8 cellular contexts compared by ENCODE assay signal in genomic region chr6:7727150-7727950, GRCh38. TPM values are rescaled to one million over a fixed set of nuclear protein-coding genes. Genes with fewer than 3 reads are reported as not detected.
DNase-seq lines count a peak whose midpoint lies in the region; TF ChIP-seq lines count a peak whose summit lies in the region.

No MANE protein-coding gene starts in this region.

- TF ChIP-seq CTCF in breast epithelium (IDR thresholded peaks at IDR 0.05) (no peak), MCF 10A (IDR thresholded peaks at IDR 0.05; ENCODE audit: unreplicated experiment) (no peak), OCI-LY7 (conservative IDR thresholded peaks at IDR 0.05; ENCODE audit: low read length) (0 out of 2 replicates have a peak, but pooled peaks have one; percentile 8), endothelial cell (IDR thresholded peaks at IDR 0.05; ENCODE audit: unreplicated experiment) (no peak), neural crest cell (conservative IDR thresholded peaks at IDR 0.05) (no peak)

- H3K4me3 Mint-ChIP-seq in MCF 10A (ENCODE audit: unreplicated experiment), result no peak overlapping the region
- H3K4me3 Mint-ChIP-seq in endothelial cell (ENCODE audit: unreplicated experiment), result peak overlapping the region; percentile 79
- peak overlapping the region; percentile 85 for H3K4me3 Mint-ChIP-seq in neural crest cell

- H3K27ac Mint-ChIP-seq in MCF 10A (ENCODE audit: low read depth, unreplicated experiment) (no peak overlapping the region), endothelial cell (ENCODE audit: unreplicated experiment) (no peak overlapping the region), neural crest cell (ENCODE audit: unreplicated experiment) (no peak overlapping the region)

- H3K4me3 ChIP-seq in breast epithelium, result peak overlapping the region; percentile 59 to 89 (median 62)
- peak overlapping the region; percentile 45 for H3K4me3 ChIP-seq in OCI-LY7 (ENCODE audit: low read depth, low read length, poor library complexity, severe bottlenecking)

- TF ChIP-seq POLR2A in breast epithelium (IDR thresholded peaks at IDR 0.05), result no peak

- H3K4me2 ChIP-seq in OCI-LY7 (ENCODE audit: low read length), result peak overlapping the region; percentile 66

- no peaks in the 10 kb centered on the region for H3K9me2 ChIP-seq in OCI-LY7 (ENCODE audit: insufficient read depth, low read length)

- H2AFZ ChIP-seq in OCI-LY7 (ENCODE audit: low read length), result no peak overlapping the region

- CTCF ChIA-PET in MCF 10A (lab: Yijun Ruan, JAX) (interaction anchor here (0.8 to 1.4 kb wide), 4 partner anchors 9 to 278 kb away, joined by 3 to 6 read pairs (median 4); no protein-coding TSS in a partner anchor), OCI-LY7 (lab: Charles Lee; ENCODE audit: unreplicated experiment) (interaction anchor here (0.7 to 0.9 kb wide), 2 partner anchors 8 to 205 kb away, joined by 3 read pairs; no protein-coding TSS in a partner anchor)

- H3K4me1 Mint-ChIP-seq in MCF 10A (ENCODE audit: insufficient read depth, unreplicated experiment), result peaks cover 14% of the 10 kb centered on the region
- H3K4me1 Mint-ChIP-seq in endothelial cell (ENCODE audit: unreplicated experiment), result peaks cover 32% of the 10 kb centered on the region
- H3K4me1 Mint-ChIP-seq in neural crest cell, result peaks cover 26% of the 10 kb centered on the region

- peaks cover 4% of the 10 kb centered on the region for H3K36me3 Mint-ChIP-seq in MCF 10A (ENCODE audit: insufficient read depth, unreplicated experiment)
- no peaks in the 10 kb centered on the region for H3K36me3 Mint-ChIP-seq in endothelial cell (ENCODE audit: low read depth, unreplicated experiment)
- no peaks in the 10 kb centered on the region for H3K36me3 Mint-ChIP-seq in neural crest cell (ENCODE audit: low read depth)

- POLR2A ChIA-PET in MCF 10A (lab: Yijun Ruan, JAX), result interaction anchor here (0.7 kb wide), 1 partner anchor 27 kb away, joined by 3 read pairs; no protein-coding TSS in a partner anchor
- POLR2A ChIA-PET in OCI-LY7 (lab: Charles Lee), result interaction anchor here (0.7 kb wide), 1 partner anchor 190 kb away, joined by 3 read pairs; no protein-coding TSS in a partner anchor

- H4K20me1 ChIP-seq in OCI-LY7 (ENCODE audit: insufficient read depth, low read length), result no peaks in the 10 kb centered on the region

- BruUV-seq in MCF 10A (replicated peaks; lab: Mats Ljungman, UMichigan) (no TSS peak), OCI-LY7 (replicated peaks; lab: Mats Ljungman, UMichigan) (no TSS peak)

- peaks cover 3 to 60% of the 10 kb centered on the region in 2 donors for H3K27me3 ChIP-seq in breast epithelium

- intact Hi-C loops in breast epithelium (cut with DNase I; ENCODE audit: low total_unique reads) (no loop called here), MCF 10A (cut with micrococcal nuclease) (no loop called here), OCI-LY7 (cut with micrococcal nuclease; ENCODE audit: unreplicated experiment) (no loop called here)

- H3K9me3 Mint-ChIP-seq in MCF 10A (ENCODE audit: unreplicated experiment) (no peaks in the 10 kb centered on the region), endothelial cell (ENCODE audit: unreplicated experiment) (no peaks in the 10 kb centered on the region), neural crest cell (no peaks in the 10 kb centered on the region)

- no peaks in the 10 kb centered on the region for H3K36me3 ChIP-seq in breast epithelium
- H3K36me3 ChIP-seq in OCI-LY7 (ENCODE audit: insufficient read depth, low read length), result no peaks in the 10 kb centered on the region

- no peak for DNase-seq in breast epithelium (ENCODE audit: low spot score in 2 of 2)
- DNase-seq in MCF 10A (ENCODE audit: unreplicated experiment), result no peak
- DNase-seq in OCI-LY7 (ENCODE audit: low spot score), result peak; percentile 11
- peak; percentile 30 for DNase-seq in endothelial cell (ENCODE audit: low spot score)
- DNase-seq in neural crest cell (ENCODE audit: low read depth, low spot score), result peak; percentile 16
- no peak for DNase-seq in GOT3 (lab: John Stamatoyannopoulos, UW)
- DNase-seq in foreskin melanocyte, result no peak
- no peak for DNase-seq in NK-92 treated with Interleukin-12 subunit alpha and Interleukin-12 subunit beta, amount 100 ng/mL, for 24 hours (lab: John Stamatoyannopoulos, UW)

- H3K9me3 ChIP-seq in breast epithelium (no peaks in the 10 kb centered on the region), OCI-LY7 (ENCODE audit: low read length) (no peaks in the 10 kb centered on the region)

- H3K4me1 ChIP-seq in breast epithelium (peaks cover 0 to 11% of the 10 kb centered on the region in 2 donors), OCI-LY7 (ENCODE audit: insufficient read depth, low read length, poor library complexity, severe bottlenecking) (peaks cover 19% of the 10 kb centered on the region)

- no peaks in the 10 kb centered on the region for H3K79me2 ChIP-seq in OCI-LY7 (ENCODE audit: insufficient read depth, low read depth, low read length)

- H3K27ac ChIP-seq in breast epithelium, result no peak overlapping the region
- H3K27ac ChIP-seq in OCI-LY7 (ENCODE audit: low read depth, low read length, poor library complexity, severe bottlenecking), result no peak overlapping the region

- H3K27me3 Mint-ChIP-seq in MCF 10A (ENCODE audit: insufficient read depth, unreplicated experiment), result peaks cover 53% of the 10 kb centered on the region
- H3K27me3 Mint-ChIP-seq in endothelial cell (ENCODE audit: unreplicated experiment), result peaks cover 20% of the 10 kb centered on the region
- H3K27me3 Mint-ChIP-seq in neural crest cell (ENCODE audit: low read depth), result peaks cover 85% of the 10 kb centered on the region

RNA-seq across cellular contexts. Expression of gene BMP6, which starts 1.5 kb away (rescaled TPM):
- total RNA-seq in breast epithelium (10 to 100 TPM in 1 of 3 donors, 1 to 10 TPM in 2; 3.5 to 11.1 (median 6.2) TPM), MCF 10A (2022) (0.12 and 0.56 TPM in 2 replicates), OCI-LY7 (2022) (0.94 and 1.1 TPM in 2 replicates), endothelial cell (ENCODE audit: unreplicated experiment) (0.97 TPM), neural crest cell (0.44 and 0.55 TPM in 2 replicates)
- 0.10 and 0.38 TPM in 2 replicates for total RNA-seq in OCI-LY7 (2014; rRNA removed; shearing (Covaris generic))

Comparison
In these comparisons a context has a peak if more than half of its experiments do, and no peak if none do; other contexts are left out.
1. DNase-seq: peak in OCI-LY7 (single experiment), endothelial cell (single experiment) and neural crest cell (single experiment); none in breast epithelium (0 of 2), MCF 10A (single experiment), GOT3 (single experiment), foreskin melanocyte (single experiment) and NK-92 treated with Interleukin-12 subunit alpha and Interleukin-12 subunit beta, amount 100 ng/mL, for 24 hours (single experiment).